Comparison of ENCODE assay signal across 3 cellular contexts in the genomic region with DNA sequence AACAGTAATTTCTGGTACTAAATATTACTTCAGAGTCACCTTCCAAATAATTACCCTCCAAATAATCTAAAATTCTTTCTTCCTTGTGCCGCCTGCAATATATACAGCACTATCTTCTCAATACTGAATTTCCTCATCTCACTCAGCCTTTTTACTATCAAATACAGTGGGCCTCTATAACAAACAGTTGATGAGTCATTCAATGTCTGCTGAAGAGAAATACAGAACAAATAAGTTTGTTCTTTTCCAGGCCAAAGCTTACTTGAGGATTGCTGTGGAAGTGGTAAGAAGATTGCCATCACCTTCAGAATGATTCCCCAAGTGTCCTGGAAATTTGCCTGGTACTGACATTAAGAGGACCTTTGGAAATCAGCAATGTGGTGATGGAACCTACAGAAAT.
TF ChIP-seq lines count a peak whose summit lies in the region.

No MANE protein-coding gene starts in this region.

TF ChIP-seq in A549, 52 proteins besides CTCF, POLR2A, EP300 and RAD21:
- TF ChIP-seq HOXB13 (CRISPR knock-in tag; IDR thresholded peaks at IDR 0.05; ENCODE audit: low read depth) (no peak), FOSL2 (IDR thresholded peaks at IDR 0.05) (0 out of 2 replicates have a peak, but pooled peaks have one; percentile 19), FOSL2 (CRISPR knock-in tag; IDR thresholded peaks at IDR 0.05) (peak; percentile 69), SREBF2 (IDR thresholded peaks at IDR 0.05) (no peak)

TF ChIP-seq in IMR-90, 13 proteins besides CTCF, POLR2A, EP300 and RAD21:
- TF ChIP-seq SMC3 (IDR thresholded peaks at IDR 0.05; ENCODE audit: low read depth, low read length) = no peak
- 0 out of 2 replicates have a peak, but pooled peaks have one; percentile 11 for TF ChIP-seq CEBPB (IDR thresholded peaks at IDR 0.05; ENCODE audit: low read depth, low read length)
- TF ChIP-seq NFE2L2 (IDR thresholded peaks at IDR 0.05; ENCODE audit: low read depth, low read length) = no peak
- TF ChIP-seq FOS (IDR thresholded peaks at IDR 0.05; ENCODE audit: low read depth, low read length) = peak; percentile 65; the same call in 1 of the 2 replicates
- no peak for TF ChIP-seq RFX5 (IDR thresholded peaks at IDR 0.05; ENCODE audit: low read depth, low read length)
- no peak for TF ChIP-seq CHD1 (IDR thresholded peaks at IDR 0.05; ENCODE audit: low read depth, low read length)
- no peak for TF ChIP-seq RCOR1 (IDR thresholded peaks at IDR 0.05; ENCODE audit: insufficient replicate concordance, low read length)
- no peak for TF ChIP-seq USF2 (IDR thresholded peaks at IDR 0.05; ENCODE audit: low read depth, low read length)

TF ChIP-seq in K562, 482 proteins besides CTCF, POLR2A, EP300 and RAD21:
- TF ChIP-seq CHD7 (IDR thresholded peaks at IDR 0.05; ENCODE audit: low read depth, low read length) (no peak), ATF3 (IDR thresholded peaks at IDR 0.05) (peak; percentile 40; the same call in 1 of the 2 replicates), ATF3 (CRISPR knock-in tag; conservative IDR thresholded peaks at IDR 0.05) (no peak), JUND (IDR thresholded peaks at IDR 0.05; ENCODE audit: borderline replicate concordance, low read depth, low read length) (no peak), JUND (tag; IDR thresholded peaks at IDR 0.05; ENCODE audit: borderline replicate concordance, low read depth, low read length) (0 out of 3 replicates have a peak, but pooled peaks have one; percentile 20)
